Comparison of ENCODE assay signal across 28 cellular contexts in genomic region chr6:57342148-57342669, GRCh38.
"Had no signal": no experiment of that assay in that cellular context is flagged by ENCODE, and none has a peak within 500 bp of the region (broad histone marks: within the 10 kb centered on the region; RNA-seq: fewer than 3 reads in every experiment).

No MANE protein-coding gene starts in this region.

- H3K4me3 Mint-ChIP-seq: activated B cell treated with CpG ODN at 0.5 μM for 24 hours; activated CD8-positive, alpha-beta T cell treated with anti-CD3 and anti-CD28 coated beads for 36 hours; activated naive CD8-positive, alpha-beta T cell; activated T-cell treated with anti-CD3 and anti-CD28 coated beads, Interleukin-2, amount 50 U/mL, for 4 hours; activated T-helper 17 cell treated with anti-CD3 and anti-CD28 coated beads, Interleukin-2, amount 50 U/mL, for 72 hours; effector memory CD8-positive, alpha-beta T cell; T-helper 17 cell; T-helper 2 cell treated with Interferon-gamma antibody and Interleukin-4, amounts not matched to agents 5 μg/mL and 100 μg/mL, for 36 hours had no signal

- H3K27ac Mint-ChIP-seq: activated B cell treated with CpG ODN at 0.5 μM for 24 hours; activated CD8-positive, alpha-beta T cell treated with anti-CD3 and anti-CD28 coated beads for 36 hours; activated naive CD8-positive, alpha-beta T cell; activated T-helper 17 cell treated with anti-CD3 and anti-CD28 coated beads, Interleukin-2, amount 50 U/mL, for 72 hours; T-helper 2 cell treated with Interferon-gamma antibody and Interleukin-4, amounts not matched to agents 5 μg/mL and 100 μg/mL, for 36 hours had no signal

- ATAC-seq: activated CD4-positive, CD25-positive, alpha-beta regulatory T cell treated with anti-CD3 and anti-CD28 coated beads, Interleukin-2, amount 50 U/mL, for 24 hours; activated CD8-positive, alpha-beta T cell treated with anti-CD3 and anti-CD28 coated beads for 36 hours; activated T-cell treated with anti-CD3 and anti-CD28 coated beads, Interleukin-2, amount 50 U/mL, for 4 hours; activated T-helper 17 cell treated with anti-CD3 and anti-CD28 coated beads, Interleukin-2, amount 50 U/mL, for 72 hours; body of pancreas; effector memory CD8-positive, alpha-beta T cell; heart left ventricle; T-helper 17 cell had no signal

- DNase-seq: activated B cell treated with CpG ODN at 0.5 μM for 24 hours; activated CD4-positive, alpha-beta T cell treated with anti-CD3 and anti-CD28 coated beads for 48 hours; activated CD4-positive, alpha-beta T cell treated with anti-CD3 and anti-CD28 coated beads, Interleukin-2, amount 50 U/mL, for 1 hour; activated CD4-positive, alpha-beta T cell treated with anti-CD3 and anti-CD28 coated beads, Interleukin-2, amount 50 U/mL, for 48 hours; activated CD8-positive, alpha-beta memory T cell treated with anti-CD3 and anti-CD28 coated beads for 24 hours; activated CD8-positive, alpha-beta T cell treated with anti-CD3 and anti-CD28 coated beads for 36 hours; activated effector memory CD4-positive, alpha-beta T cell treated with Interleukin-2 at 50 U/mL for 16 hours; activated gamma-delta T cell treated with Interleukin-2 at 50 U/mL for 16 hours; activated naive CD4-positive, alpha-beta T cell treated with anti-CD3 and anti-CD28 coated beads, Interleukin-2, amount 50 U/mL, for 16 hours; activated naive CD4-positive, alpha-beta T cell treated with Interleukin-2 at 50 U/mL for 16 hours; activated T-cell treated with anti-CD3 and anti-CD28 coated beads, Interleukin-2, amount 50 U/mL, for 4 hours; amniotic stem cell; aorta; body of pancreas; caudate nucleus; cortex of kidney; dermis blood vessel endothelial cell; effector CD4-positive, alpha-beta T cell; effector memory CD8-positive, alpha-beta T cell; erythroblast; heart left ventricle; T-helper 17 cell; T1000; WERI-Rb-1 had no signal

- H3K4me1 Mint-ChIP-seq: activated B cell treated with CpG ODN at 0.5 μM for 24 hours; activated T-helper 17 cell treated with anti-CD3 and anti-CD28 coated beads, Interleukin-2, amount 50 U/mL, for 72 hours had no signal

- H3K27me3 Mint-ChIP-seq: activated B cell treated with CpG ODN at 0.5 μM for 24 hours; activated CD8-positive, alpha-beta T cell treated with anti-CD3 and anti-CD28 coated beads for 36 hours; activated naive CD8-positive, alpha-beta T cell; activated T-helper 17 cell treated with anti-CD3 and anti-CD28 coated beads, Interleukin-2, amount 50 U/mL, for 72 hours; effector memory CD8-positive, alpha-beta T cell; T-helper 17 cell had no signal

- H3K9me3 Mint-ChIP-seq: activated CD8-positive, alpha-beta T cell treated with anti-CD3 and anti-CD28 coated beads for 36 hours; activated T-cell treated with anti-CD3 and anti-CD28 coated beads, Interleukin-2, amount 50 U/mL, for 4 hours; effector memory CD8-positive, alpha-beta T cell had no signal
